1 cellular context compared by ENCODE assay signal in the genomic region with DNA sequence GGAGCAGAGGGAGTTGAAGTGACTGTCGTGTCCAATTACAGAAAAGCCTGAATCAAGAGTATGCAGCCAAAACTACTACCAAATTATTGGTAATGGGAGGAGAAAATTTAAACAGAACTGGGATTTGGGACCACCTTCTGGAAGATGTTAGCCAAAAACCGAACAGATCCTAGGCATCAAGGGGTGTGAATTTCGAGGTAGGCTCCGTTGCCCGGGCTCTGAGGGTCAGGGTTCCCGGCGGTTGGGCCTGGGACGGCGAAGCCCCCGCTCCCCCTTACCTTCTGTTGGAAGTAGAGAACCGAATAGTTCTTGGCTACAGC.
TF ChIP-seq lines count a peak whose summit lies in the region.

No MANE protein-coding gene starts in this region.

TF ChIP-seq in IMR-90, 13 proteins besides CTCF, POLR2A, EP300 and RAD21 (continued from another document):
- TF ChIP-seq FOS (IDR thresholded peaks at IDR 0.05; ENCODE audit: low read depth, low read length) (no peak), SMC3 (IDR thresholded peaks at IDR 0.05; ENCODE audit: low read depth, low read length) (no peak)
- TF ChIP-seq, protein P1, sequence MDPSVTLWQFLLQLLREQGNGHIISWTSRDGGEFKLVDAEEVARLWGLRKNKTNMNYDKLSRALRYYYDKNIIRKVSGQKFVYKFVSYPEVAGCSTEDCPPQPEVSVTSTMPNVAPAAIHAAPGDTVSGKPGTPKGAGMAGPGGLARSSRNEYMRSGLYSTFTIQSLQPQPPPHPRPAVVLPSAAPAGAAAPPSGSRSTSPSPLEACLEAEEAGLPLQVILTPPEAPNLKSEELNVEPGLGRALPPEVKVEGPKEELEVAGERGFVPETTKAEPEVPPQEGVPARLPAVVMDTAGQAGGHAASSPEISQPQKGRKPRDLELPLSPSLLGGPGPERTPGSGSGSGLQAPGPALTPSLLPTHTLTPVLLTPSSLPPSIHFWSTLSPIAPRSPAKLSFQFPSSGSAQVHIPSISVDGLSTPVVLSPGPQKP (IDR thresholded peaks at IDR 0.05; ENCODE audit: borderline replicate concordance, low read depth, low read length): no peak
